Comparison of ENCODE assay signal across 25 cellular contexts in genomic region chr20:59676877-59677140, GRCh38.
DNase-seq lines count a peak whose midpoint lies in the region; ATAC-seq and TF ChIP-seq lines count a peak whose summit lies in the region.
"Had no signal": no experiment of that assay in that cellular context is flagged by ENCODE, and none has a peak within 500 bp of the region (broad histone marks: within the 10 kb centered on the region; RNA-seq: fewer than 3 reads in every experiment).

No MANE protein-coding gene starts in this region.

- peak overlapping the region in 56 of 59 donors; percentile 16 to 93 (median 80) for H3K27ac ChIP-seq in dorsolateral prefrontal cortex
- peak overlapping the region; percentile 35 for H3K27ac ChIP-seq in substantia nigra (ENCODE audit: low read depth, low read length, poor library complexity, severe bottlenecking)
- no peak overlapping the region for H3K27ac ChIP-seq in tibial artery
- H3K27ac ChIP-seq: C4-2B, SJCRH30 had no signal

- no peaks in the 10 kb centered on the region for H3K9me3 ChIP-seq in tibial artery
- H3K9me3 ChIP-seq: Caco-2, SJCRH30 had no signal

- intact Hi-C loops in dorsolateral prefrontal cortex (cut with DNase I): no loop called here
- intact Hi-C loops in tibial artery (cut with DNase I; ENCODE audit: low total_unique reads): no loop called here

- H3K4me3 ChIP-seq in dorsolateral prefrontal cortex (peak overlapping the region in 19 of 59 donors; percentile 4 to 45 (median 18)), tibial artery (no peak overlapping the region)
- H3K4me3 ChIP-seq: SJCRH30 had no signal

- H3K36me3 ChIP-seq in tibial artery: no peaks in the 10 kb centered on the region
- H3K36me3 ChIP-seq: SJCRH30 had no signal

- H3K27me3 ChIP-seq in dorsolateral prefrontal cortex (no peaks in the 10 kb centered on the region), tibial artery (peaks cover 0 to 33% of the 10 kb centered on the region in 2 donors)

- no peaks in the 10 kb centered on the region for H3K4me1 ChIP-seq in tibial artery
- H3K4me1 ChIP-seq: Caco-2, SJCRH30 had no signal

- ATAC-seq in HG03439 (IDR thresholded peaks at IDR 0.05; ENCODE audit: unreplicated experiment): no peak
- ATAC-seq: CD8-positive, alpha-beta T cell; HCT116; HepG2; SK-N-SH treated with all-trans-retinoic acid at 6 μM for 48 hours had no signal

- DNase-seq in NCI-H2171 treated with DMSO at 0.1 percent for 48 hours (lab: John Stamatoyannopoulos, UW) (peak; percentile 12), NCI-H2171 (lab: John Stamatoyannopoulos, UW) (no peak), NCI-H446 treated with DMSO at 0.1 percent for 48 hours (lab: John Stamatoyannopoulos, UW) (peak; percentile 87), dorsolateral prefrontal cortex (no peak), substantia nigra (lab: John Stamatoyannopoulos, UW) (peak in 1 of 49 donors; percentile 67), hippocampal formation (lab: John Stamatoyannopoulos, UW) (no peak), tibial artery (no peak)
- DNase-seq: 8988T; ACHN; AML-193; Caco-2; CD8-positive, alpha-beta T cell; Karpas-422; NCI-H1092; NCI-H1417 treated with DMSO at 0.1 percent for 48 hours; NCI-H1694 treated with DMSO at 0.1 percent for 48 hours; NCI-H2081 treated with DMSO at 0.1 percent for 48 hours; NCI-H524 treated with DMSO at 0.1 percent for 48 hours; NCI-H774; SJCRH30 had no signal

- no peak for TF ChIP-seq CTCF in dorsolateral prefrontal cortex (IDR thresholded peaks at IDR 0.05 in 54 of 56, conservative IDR thresholded peaks at IDR 0.05 in 2 of 56; ENCODE audit: low read depth in 1 of 56, partially characterized antibody in 56 of 56)
- TF ChIP-seq CTCF in tibial artery (IDR thresholded peaks at IDR 0.05): no peak

Comparison
In these comparisons a context has a peak if more than half of its experiments do, and no peak if none do; other contexts are left out.
1. DNase-seq: peak in NCI-H2171 treated with DMSO at 0.1 percent for 48 hours (single experiment) and NCI-H446 treated with DMSO at 0.1 percent for 48 hours (single experiment); none in NCI-H2171 (single experiment), dorsolateral prefrontal cortex (0 of 10), hippocampal formation (0 of 2) and tibial artery (0 of 2).
2. H3K27ac ChIP-seq: peak in dorsolateral prefrontal cortex (56 of 59) and substantia nigra (single experiment); none in tibial artery (0 of 2).